In the genomic region with DNA sequence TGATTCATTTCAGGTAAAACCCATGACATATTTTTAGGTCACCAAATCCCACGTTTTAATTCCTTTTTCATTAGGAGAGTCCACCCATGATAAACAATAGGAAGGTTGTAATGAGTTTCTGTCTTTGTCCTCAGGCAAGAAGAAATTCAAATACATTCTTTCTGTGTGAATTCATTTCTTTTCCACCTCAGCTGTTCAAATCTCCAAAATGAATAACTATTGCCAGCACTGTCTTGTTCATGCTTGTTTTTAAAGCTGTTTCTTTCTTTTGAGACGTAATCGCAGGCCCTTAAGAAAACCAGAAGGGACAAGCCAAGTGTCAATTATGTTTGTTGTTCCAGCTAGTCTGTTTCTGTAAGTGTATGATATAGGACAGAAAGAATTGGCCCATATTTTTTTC, we compare ENCODE assay signal across 1 cellular context.
TF ChIP-seq lines count a peak whose summit lies in the region.

No MANE protein-coding gene starts in this region.

TF ChIP-seq in GM23338, 12 proteins besides CTCF, POLR2A, EP300 and RAD21 (continued from another document):
- TF ChIP-seq, protein P1, sequence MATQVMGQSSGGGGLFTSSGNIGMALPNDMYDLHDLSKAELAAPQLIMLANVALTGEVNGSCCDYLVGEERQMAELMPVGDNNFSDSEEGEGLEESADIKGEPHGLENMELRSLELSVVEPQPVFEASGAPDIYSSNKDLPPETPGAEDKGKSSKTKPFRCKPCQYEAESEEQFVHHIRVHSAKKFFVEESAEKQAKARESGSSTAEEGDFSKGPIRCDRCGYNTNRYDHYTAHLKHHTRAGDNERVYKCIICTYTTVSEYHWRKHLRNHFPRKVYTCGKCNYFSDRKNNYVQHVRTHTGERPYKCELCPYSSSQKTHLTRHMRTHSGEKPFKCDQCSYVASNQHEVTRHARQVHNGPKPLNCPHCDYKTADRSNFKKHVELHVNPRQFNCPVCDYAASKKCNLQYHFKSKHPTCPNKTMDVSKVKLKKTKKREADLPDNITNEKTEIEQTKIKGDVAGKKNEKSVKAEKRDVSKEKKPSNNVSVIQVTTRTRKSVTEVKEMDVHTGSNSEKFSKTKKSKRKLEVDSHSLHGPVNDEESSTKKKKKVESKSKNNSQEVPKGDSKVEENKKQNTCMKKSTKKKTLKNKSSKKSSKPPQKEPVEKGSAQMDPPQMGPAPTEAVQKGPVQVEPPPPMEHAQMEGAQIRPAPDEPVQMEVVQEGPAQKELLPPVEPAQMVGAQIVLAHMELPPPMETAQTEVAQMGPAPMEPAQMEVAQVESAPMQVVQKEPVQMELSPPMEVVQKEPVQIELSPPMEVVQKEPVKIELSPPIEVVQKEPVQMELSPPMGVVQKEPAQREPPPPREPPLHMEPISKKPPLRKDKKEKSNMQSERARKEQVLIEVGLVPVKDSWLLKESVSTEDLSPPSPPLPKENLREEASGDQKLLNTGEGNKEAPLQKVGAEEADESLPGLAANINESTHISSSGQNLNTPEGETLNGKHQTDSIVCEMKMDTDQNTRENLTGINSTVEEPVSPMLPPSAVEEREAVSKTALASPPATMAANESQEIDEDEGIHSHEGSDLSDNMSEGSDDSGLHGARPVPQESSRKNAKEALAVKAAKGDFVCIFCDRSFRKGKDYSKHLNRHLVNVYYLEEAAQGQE (IDR thresholded peaks at IDR 0.05; ENCODE audit: unreplicated experiment) = no peak
- TF ChIP-seq, protein P2, sequence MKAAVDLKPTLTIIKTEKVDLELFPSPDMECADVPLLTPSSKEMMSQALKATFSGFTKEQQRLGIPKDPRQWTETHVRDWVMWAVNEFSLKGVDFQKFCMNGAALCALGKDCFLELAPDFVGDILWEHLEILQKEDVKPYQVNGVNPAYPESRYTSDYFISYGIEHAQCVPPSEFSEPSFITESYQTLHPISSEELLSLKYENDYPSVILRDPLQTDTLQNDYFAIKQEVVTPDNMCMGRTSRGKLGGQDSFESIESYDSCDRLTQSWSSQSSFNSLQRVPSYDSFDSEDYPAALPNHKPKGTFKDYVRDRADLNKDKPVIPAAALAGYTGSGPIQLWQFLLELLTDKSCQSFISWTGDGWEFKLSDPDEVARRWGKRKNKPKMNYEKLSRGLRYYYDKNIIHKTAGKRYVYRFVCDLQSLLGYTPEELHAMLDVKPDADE (IDR thresholded peaks at IDR 0.05) = no peak
- TF ChIP-seq POLR2AphosphoS5 (IDR thresholded peaks at IDR 0.05; ENCODE audit: low read depth) = no peak
- no peak for TF ChIP-seq CREB1 (CRISPR knock-in tag; IDR thresholded peaks at IDR 0.05; ENCODE audit: low read depth)
- TF ChIP-seq ZNF331 (CRISPR knock-in tag; IDR thresholded peaks at IDR 0.05; ENCODE audit: low read depth) = no peak
- no peak for TF ChIP-seq ZNF114 (CRISPR knock-in tag; IDR thresholded peaks at IDR 0.05)
- no peak for TF ChIP-seq EZH2 (IDR thresholded peaks at IDR 0.05; ENCODE audit: low read depth, unreplicated experiment)
- TF ChIP-seq, protein P3, sequence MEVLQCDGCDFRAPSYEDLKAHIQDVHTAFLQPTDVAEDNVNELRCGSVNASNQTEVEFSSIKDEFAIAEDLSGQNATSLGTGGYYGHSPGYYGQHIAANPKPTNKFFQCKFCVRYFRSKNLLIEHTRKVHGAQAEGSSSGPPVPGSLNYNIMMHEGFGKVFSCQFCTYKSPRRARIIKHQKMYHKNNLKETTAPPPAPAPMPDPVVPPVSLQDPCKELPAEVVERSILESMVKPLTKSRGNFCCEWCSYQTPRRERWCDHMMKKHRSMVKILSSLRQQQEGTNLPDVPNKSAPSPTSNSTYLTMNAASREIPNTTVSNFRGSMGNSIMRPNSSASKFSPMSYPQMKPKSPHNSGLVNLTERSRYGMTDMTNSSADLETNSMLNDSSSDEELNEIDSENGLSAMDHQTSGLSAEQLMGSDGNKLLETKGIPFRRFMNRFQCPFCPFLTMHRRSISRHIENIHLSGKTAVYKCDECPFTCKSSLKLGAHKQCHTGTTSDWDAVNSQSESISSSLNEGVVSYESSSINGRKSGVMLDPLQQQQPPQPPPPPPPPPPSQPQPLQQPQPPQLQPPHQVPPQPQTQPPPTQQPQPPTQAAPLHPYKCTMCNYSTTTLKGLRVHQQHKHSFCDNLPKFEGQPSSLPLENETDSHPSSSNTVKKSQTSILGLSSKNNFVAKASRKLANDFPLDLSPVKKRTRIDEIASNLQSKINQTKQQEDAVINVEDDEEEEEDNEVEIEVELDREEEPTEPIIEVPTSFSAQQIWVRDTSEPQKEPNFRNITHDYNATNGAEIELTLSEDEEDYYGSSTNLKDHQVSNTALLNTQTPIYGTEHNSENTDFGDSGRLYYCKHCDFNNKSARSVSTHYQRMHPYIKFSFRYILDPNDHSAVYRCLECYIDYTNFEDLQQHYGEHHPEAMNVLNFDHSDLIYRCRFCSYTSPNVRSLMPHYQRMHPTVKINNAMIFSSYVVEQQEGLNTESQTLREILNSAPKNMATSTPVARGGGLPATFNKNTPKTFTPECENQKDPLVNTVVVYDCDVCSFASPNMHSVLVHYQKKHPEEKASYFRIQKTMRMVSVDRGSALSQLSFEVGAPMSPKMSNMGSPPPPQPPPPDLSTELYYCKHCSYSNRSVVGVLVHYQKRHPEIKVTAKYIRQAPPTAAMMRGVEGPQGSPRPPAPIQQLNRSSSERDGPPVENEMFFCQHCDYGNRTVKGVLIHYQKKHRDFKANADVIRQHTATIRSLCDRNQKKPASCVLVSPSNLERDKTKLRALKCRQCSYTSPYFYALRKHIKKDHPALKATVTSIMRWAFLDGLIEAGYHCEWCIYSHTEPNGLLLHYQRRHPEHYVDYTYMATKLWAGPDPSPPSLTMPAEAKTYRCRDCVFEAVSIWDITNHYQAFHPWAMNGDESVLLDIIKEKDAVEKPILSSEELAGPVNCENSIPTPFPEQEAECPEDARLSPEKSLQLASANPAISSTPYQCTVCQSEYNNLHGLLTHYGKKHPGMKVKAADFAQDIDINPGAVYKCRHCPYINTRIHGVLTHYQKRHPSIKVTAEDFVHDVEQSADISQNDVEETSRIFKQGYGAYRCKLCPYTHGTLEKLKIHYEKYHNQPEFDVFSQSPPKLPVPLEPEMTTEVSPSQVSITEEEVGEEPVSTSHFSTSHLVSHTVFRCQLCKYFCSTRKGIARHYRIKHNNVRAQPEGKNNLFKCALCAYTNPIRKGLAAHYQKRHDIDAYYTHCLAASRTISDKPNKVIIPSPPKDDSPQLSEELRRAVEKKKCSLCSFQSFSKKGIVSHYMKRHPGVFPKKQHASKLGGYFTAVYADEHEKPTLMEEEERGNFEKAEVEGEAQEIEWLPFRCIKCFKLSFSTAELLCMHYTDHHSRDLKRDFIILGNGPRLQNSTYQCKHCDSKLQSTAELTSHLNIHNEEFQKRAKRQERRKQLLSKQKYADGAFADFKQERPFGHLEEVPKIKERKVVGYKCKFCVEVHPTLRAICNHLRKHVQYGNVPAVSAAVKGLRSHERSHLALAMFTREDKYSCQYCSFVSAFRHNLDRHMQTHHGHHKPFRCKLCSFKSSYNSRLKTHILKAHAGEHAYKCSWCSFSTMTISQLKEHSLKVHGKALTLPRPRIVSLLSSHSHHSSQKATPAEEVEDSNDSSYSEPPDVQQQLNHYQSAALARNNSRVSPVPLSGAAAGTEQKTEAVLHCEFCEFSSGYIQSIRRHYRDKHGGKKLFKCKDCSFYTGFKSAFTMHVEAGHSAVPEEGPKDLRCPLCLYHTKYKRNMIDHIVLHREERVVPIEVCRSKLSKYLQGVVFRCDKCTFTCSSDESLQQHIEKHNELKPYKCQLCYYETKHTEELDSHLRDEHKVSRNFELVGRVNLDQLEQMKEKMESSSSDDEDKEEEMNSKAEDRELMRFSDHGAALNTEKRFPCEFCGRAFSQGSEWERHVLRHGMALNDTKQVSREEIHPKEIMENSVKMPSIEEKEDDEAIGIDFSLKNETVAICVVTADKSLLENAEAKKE (CRISPR knock-in tag; IDR thresholded peaks at IDR 0.05) = no peak
- no peak for TF ChIP-seq NANOG (IDR thresholded peaks at IDR 0.05; ENCODE audit: borderline replicate concordance)
- TF ChIP-seq STAT1 (IDR thresholded peaks at IDR 0.05; ENCODE audit: unreplicated experiment) = no peak
- TF ChIP-seq EZH2phosphoT487 (IDR thresholded peaks at IDR 0.05; ENCODE audit: unreplicated experiment) = no peak
